1 cellular context compared by ENCODE assay signal in the genomic region with DNA sequence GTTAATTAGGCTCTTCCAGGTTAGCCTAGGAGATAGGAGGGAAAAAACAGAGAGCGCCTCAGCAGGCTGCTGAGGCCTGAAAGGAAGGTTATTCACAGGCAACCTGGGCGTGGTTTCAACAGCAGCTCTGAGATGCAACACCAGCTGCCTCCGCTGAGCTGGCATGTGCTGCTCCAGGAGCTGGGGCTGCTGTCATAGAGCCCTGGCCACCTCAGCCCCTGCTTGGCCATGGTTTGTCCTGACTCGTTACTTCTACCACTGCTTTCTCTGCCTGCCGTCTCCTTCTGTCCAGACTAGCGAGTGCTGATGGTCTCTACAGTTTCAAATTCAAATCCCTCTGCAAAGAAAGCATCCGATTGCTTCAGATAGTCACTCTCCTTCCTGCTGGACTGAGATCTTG.
TF ChIP-seq lines count a peak whose summit lies in the region.

No MANE protein-coding gene starts in this region.

TF ChIP-seq in H1, 55 proteins besides CTCF, POLR2A, EP300 and RAD21:
- TF ChIP-seq HDAC6 (IDR thresholded peaks at IDR 0.05; ENCODE audit: low read depth, low read length): no peak
- peak in 1 of 2 experiments; percentile 77; a peak in 1 of 4 replicates for TF ChIP-seq SIN3A (conservative IDR thresholded peaks at IDR 0.05 in 1 of 2, IDR thresholded peaks at IDR 0.05 in 1 of 2; ENCODE audit: low read depth in 1 of 2, low read length in 2 of 2)
- no peak; the same call in 1 of the 2 replicates for TF ChIP-seq TBP (IDR thresholded peaks at IDR 0.05; ENCODE audit: low read depth, low read length)
- no peak for TF ChIP-seq SP2 (IDR thresholded peaks at IDR 0.05; ENCODE audit: low read length)
- TF ChIP-seq, protein P1, sequence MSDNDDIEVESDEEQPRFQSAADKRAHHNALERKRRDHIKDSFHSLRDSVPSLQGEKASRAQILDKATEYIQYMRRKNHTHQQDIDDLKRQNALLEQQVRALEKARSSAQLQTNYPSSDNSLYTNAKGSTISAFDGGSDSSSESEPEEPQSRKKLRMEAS (IDR thresholded peaks at IDR 0.05): peak; percentile 95
- TF ChIP-seq SRF (IDR thresholded peaks at IDR 0.05; ENCODE audit: low read depth, low read length): no peak
- no peak for TF ChIP-seq CHD1 (IDR thresholded peaks at IDR 0.05; ENCODE audit: low read depth, low read length)
- 0 out of 2 replicates have a peak, but pooled peaks have one; percentile 22 for TF ChIP-seq CEBPB (IDR thresholded peaks at IDR 0.05; ENCODE audit: low read depth, low read length)
- TF ChIP-seq, protein P2, sequence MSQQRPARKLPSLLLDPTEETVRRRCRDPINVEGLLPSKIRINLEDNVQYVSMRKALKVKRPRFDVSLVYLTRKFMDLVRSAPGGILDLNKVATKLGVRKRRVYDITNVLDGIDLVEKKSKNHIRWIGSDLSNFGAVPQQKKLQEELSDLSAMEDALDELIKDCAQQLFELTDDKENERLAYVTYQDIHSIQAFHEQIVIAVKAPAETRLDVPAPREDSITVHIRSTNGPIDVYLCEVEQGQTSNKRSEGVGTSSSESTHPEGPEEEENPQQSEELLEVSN (IDR thresholded peaks at IDR 0.05): peak; percentile 83
- no peak for TF ChIP-seq POLR2AphosphoS5 (IDR thresholded peaks at IDR 0.05; ENCODE audit: low read depth, low read length)
- no peak for TF ChIP-seq ASH2L (IDR thresholded peaks at IDR 0.05; ENCODE audit: low read length)
- no peak for TF ChIP-seq SAP30 (IDR thresholded peaks at IDR 0.05; ENCODE audit: insufficient read depth, insufficient replicate concordance, low read length)
- no peak for TF ChIP-seq JUND (IDR thresholded peaks at IDR 0.05; ENCODE audit: low read length)
- TF ChIP-seq CBX5 (IDR thresholded peaks at IDR 0.05; ENCODE audit: low read depth, low read length): no peak
- no peak for TF ChIP-seq CHD2 (IDR thresholded peaks at IDR 0.05; ENCODE audit: low read length)
- no peak for TF ChIP-seq JUN (IDR thresholded peaks at IDR 0.05; ENCODE audit: low read depth, low read length)
- TF ChIP-seq KDM4A (IDR thresholded peaks at IDR 0.05; ENCODE audit: low read depth, low read length, severe bottlenecking): no peak
- TF ChIP-seq MAFK (IDR thresholded peaks at IDR 0.05; ENCODE audit: low read depth, low read length): no peak
- TF ChIP-seq, protein P3, sequence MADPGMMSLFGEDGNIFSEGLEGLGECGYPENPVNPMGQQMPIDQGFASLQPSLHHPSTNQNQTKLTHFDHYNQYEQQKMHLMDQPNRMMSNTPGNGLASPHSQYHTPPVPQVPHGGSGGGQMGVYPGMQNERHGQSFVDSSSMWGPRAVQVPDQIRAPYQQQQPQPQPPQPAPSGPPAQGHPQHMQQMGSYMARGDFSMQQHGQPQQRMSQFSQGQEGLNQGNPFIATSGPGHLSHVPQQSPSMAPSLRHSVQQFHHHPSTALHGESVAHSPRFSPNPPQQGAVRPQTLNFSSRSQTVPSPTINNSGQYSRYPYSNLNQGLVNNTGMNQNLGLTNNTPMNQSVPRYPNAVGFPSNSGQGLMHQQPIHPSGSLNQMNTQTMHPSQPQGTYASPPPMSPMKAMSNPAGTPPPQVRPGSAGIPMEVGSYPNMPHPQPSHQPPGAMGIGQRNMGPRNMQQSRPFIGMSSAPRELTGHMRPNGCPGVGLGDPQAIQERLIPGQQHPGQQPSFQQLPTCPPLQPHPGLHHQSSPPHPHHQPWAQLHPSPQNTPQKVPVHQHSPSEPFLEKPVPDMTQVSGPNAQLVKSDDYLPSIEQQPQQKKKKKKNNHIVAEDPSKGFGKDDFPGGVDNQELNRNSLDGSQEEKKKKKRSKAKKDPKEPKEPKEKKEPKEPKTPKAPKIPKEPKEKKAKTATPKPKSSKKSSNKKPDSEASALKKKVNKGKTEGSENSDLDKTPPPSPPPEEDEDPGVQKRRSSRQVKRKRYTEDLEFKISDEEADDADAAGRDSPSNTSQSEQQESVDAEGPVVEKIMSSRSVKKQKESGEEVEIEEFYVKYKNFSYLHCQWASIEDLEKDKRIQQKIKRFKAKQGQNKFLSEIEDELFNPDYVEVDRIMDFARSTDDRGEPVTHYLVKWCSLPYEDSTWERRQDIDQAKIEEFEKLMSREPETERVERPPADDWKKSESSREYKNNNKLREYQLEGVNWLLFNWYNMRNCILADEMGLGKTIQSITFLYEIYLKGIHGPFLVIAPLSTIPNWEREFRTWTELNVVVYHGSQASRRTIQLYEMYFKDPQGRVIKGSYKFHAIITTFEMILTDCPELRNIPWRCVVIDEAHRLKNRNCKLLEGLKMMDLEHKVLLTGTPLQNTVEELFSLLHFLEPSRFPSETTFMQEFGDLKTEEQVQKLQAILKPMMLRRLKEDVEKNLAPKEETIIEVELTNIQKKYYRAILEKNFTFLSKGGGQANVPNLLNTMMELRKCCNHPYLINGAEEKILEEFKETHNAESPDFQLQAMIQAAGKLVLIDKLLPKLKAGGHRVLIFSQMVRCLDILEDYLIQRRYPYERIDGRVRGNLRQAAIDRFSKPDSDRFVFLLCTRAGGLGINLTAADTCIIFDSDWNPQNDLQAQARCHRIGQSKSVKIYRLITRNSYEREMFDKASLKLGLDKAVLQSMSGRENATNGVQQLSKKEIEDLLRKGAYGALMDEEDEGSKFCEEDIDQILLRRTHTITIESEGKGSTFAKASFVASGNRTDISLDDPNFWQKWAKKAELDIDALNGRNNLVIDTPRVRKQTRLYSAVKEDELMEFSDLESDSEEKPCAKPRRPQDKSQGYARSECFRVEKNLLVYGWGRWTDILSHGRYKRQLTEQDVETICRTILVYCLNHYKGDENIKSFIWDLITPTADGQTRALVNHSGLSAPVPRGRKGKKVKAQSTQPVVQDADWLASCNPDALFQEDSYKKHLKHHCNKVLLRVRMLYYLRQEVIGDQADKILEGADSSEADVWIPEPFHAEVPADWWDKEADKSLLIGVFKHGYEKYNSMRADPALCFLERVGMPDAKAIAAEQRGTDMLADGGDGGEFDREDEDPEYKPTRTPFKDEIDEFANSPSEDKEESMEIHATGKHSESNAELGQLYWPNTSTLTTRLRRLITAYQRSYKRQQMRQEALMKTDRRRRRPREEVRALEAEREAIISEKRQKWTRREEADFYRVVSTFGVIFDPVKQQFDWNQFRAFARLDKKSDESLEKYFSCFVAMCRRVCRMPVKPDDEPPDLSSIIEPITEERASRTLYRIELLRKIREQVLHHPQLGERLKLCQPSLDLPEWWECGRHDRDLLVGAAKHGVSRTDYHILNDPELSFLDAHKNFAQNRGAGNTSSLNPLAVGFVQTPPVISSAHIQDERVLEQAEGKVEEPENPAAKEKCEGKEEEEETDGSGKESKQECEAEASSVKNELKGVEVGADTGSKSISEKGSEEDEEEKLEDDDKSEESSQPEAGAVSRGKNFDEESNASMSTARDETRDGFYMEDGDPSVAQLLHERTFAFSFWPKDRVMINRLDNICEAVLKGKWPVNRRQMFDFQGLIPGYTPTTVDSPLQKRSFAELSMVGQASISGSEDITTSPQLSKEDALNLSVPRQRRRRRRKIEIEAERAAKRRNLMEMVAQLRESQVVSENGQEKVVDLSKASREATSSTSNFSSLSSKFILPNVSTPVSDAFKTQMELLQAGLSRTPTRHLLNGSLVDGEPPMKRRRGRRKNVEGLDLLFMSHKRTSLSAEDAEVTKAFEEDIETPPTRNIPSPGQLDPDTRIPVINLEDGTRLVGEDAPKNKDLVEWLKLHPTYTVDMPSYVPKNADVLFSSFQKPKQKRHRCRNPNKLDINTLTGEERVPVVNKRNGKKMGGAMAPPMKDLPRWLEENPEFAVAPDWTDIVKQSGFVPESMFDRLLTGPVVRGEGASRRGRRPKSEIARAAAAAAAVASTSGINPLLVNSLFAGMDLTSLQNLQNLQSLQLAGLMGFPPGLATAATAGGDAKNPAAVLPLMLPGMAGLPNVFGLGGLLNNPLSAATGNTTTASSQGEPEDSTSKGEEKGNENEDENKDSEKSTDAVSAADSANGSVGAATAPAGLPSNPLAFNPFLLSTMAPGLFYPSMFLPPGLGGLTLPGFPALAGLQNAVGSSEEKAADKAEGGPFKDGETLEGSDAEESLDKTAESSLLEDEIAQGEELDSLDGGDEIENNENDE (IDR thresholded peaks at IDR 0.05; ENCODE audit: insufficient replicate concordance, low read length): no peak
- TF ChIP-seq EGR1 (IDR thresholded peaks at IDR 0.05; ENCODE audit: borderline replicate concordance, low read depth, low read length): no peak
- TF ChIP-seq POU5F1 (IDR thresholded peaks at IDR 0.05; ENCODE audit: low read depth, low read length): no peak
- no peak for TF ChIP-seq ZNF274 (IDR thresholded peaks at IDR 0.05; ENCODE audit: borderline replicate concordance, extremely low read depth, low read length)
- TF ChIP-seq BRCA1 (IDR thresholded peaks at IDR 0.05; ENCODE audit: low read depth, low read length): no peak
- 0 out of 2 replicates have a peak, but pooled peaks have one; percentile 21 for TF ChIP-seq TEAD4 (IDR thresholded peaks at IDR 0.05; ENCODE audit: low read depth, low read length)
- TF ChIP-seq BACH1 (IDR thresholded peaks at IDR 0.05; ENCODE audit: low read length): no peak
- no peak for TF ChIP-seq SP1 (IDR thresholded peaks at IDR 0.05; ENCODE audit: low read depth, low read length)
